ENCODE assay signal across 7 cellular contexts in genomic region chr12:109998904-109999648, GRCh38. TPM values are rescaled to one million over a fixed set of nuclear protein-coding genes. Genes with fewer than 3 reads are reported as not detected.
DNase-seq lines count a peak whose midpoint lies in the region; ATAC-seq and TF ChIP-seq lines count a peak whose summit lies in the region.

Gene ANKRD13A, plus strand, starts transcription at chr12:109999430. Its CDS starts 259 bp downstream, at chr12:109999689.

- H3K36me3 ChIP-seq in iPS-18a (ENCODE audit: control insufficient read depth, low read depth, low read length) (peaks cover 3% of the 10 kb centered on the region), skeletal muscle satellite cell (ENCODE audit: insufficient read depth, low read length) (peaks cover 8% of the 10 kb centered on the region)

- ATAC-seq in GM18517 (IDR thresholded peaks at IDR 0.05; ENCODE audit: unreplicated experiment) (peak; percentile 49), HG03103 (IDR thresholded peaks at IDR 0.05; ENCODE audit: low read depth, unreplicated experiment) (peak; percentile 39)

- H3K4me3 ChIP-seq in iPS-18a (ENCODE audit: low read length): peak within 1 kb of the TSS; percentile 91
- H3K4me3 ChIP-seq in skeletal muscle satellite cell (ENCODE audit: low read length): peak within 1 kb of the TSS; percentile 81

- H3K9ac ChIP-seq in iPS-18a (ENCODE audit: low read length) (peak within 1 kb of the TSS; percentile 91), skeletal muscle satellite cell (ENCODE audit: low read depth, low read length) (peak within 1 kb of the TSS; percentile 93)

- H3K4me1 ChIP-seq in iPS-18a (ENCODE audit: control insufficient read depth, low read depth, low read length) (peaks cover 7% of the 10 kb centered on the region), skeletal muscle satellite cell (ENCODE audit: control insufficient read depth, insufficient read depth, low read length) (peaks cover 47% of the 10 kb centered on the region)

- no peaks in the 10 kb centered on the region for H3K9me3 ChIP-seq in iPS-18a (ENCODE audit: control insufficient read depth, low read depth, low read length)
- H3K9me3 ChIP-seq in skeletal muscle satellite cell (replicated peaks; ENCODE audit: low read length): no peaks in the 10 kb centered on the region

- H3K27me3 ChIP-seq in iPS-18a (ENCODE audit: control insufficient read depth, insufficient read depth, low read length) (peaks cover 22% of the 10 kb centered on the region), skeletal muscle satellite cell (ENCODE audit: control insufficient read depth, insufficient read depth, low read length) (no peaks in the 10 kb centered on the region)

- TF ChIP-seq CTCF in VCaP (conservative IDR thresholded peaks at IDR 0.05): no peak

- in situ Hi-C loops in T47D (cut with HindIII; ENCODE audit: low pct_unique_long_range_greater_than_20kb, low sequenced_read_pairs): no loop called here

- peak within 1 kb of the TSS; percentile 95 for H3K27ac ChIP-seq in VCaP
- H3K27ac ChIP-seq in iPS-18a (ENCODE audit: low read length): peak within 1 kb of the TSS; percentile 97

- DNase-seq in NCI-H2196 treated with DMSO at 0.1 percent for 48 hours (lab: John Stamatoyannopoulos, UW; ENCODE audit: unreplicated experiment): peak; percentile 68
- DNase-seq in T47D (ENCODE audit: low read depth in 1 of 2, low spot score in 1 of 2): peak; percentile 93 to 98

- H3K4me2 ChIP-seq in skeletal muscle satellite cell (ENCODE audit: low read length): peak within 1 kb of the TSS; percentile 98

RNA-seq across cellular contexts. Expression of gene ANKRD13A, which starts in this region (rescaled TPM):
- 31.7 and 58.1 TPM in 2 replicates for total RNA-seq in skeletal muscle satellite cell (2012; rRNA removed)

Comparison
In these comparisons a context has a peak if more than half of its experiments do, and no peak if none do; other contexts are left out.
1. Peak in every context shown above with its lines: DNase-seq, ATAC-seq, H3K4me3 ChIP-seq and H3K27ac ChIP-seq.